ENCODE assay signal across 8 cellular contexts in the genomic region with DNA sequence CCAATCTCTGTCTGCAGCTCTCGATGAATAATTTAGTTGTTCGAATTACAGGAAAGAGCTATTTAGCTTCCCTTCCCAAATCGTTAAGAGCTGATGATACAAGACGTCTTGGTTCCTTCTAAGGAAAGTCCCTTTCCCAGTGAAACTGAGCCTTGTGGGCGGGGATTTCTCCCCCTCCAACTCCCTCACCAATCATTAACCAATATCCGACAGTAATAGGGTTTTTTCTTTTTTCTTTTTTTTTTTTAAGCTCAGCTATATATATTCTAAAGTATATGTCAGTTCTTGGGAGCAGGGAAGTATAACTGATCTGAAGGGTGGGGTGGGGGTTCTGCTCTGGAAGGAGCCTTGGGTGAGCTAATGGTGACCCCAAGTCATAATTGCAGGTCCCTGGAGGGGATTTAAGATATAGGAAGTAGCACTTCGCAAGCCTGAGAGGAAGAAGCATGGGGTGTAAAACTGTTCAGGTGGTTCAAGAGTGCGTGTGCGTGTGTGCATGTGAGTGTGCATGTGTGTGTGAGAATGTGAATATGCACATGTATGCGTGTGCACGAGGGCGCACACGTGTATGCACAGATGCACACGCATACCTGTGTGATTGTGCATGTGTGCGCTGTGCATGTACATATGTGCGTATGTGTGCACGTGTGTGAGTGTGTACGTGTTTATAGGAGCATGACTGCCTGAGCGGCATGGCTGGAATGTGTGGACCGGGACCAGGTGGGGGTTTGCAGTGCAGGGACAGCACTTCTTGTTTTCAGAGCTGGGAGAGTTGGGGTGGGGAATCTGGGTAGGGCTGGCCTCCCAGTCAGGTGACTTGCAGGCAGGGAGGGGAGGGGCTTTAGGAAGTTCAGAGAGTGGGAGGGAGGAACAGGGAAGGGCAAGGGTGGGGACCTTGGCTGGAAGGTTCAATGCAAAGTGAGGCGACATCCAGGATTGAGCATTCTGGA. TPM values are rescaled to one million over a fixed set of nuclear protein-coding genes. Genes with fewer than 3 reads are reported as not detected.
DNase-seq lines count a peak whose midpoint lies in the region; ATAC-seq and FAIRE-seq lines count a peak whose summit lies in the region.

No MANE protein-coding gene starts in this region.

- peaks cover 29 to 36% (median 34%) of the 10 kb centered on the region in 3 donors for H3K4me1 ChIP-seq in skeletal muscle tissue (ENCODE audit: control insufficient read depth in 3 of 3, insufficient read depth in 3 of 3, low read length in 3 of 3)

- peak overlapping the region in 1 of 3 donors; percentile 70 for H3K9ac ChIP-seq in skeletal muscle tissue (ENCODE audit: low read depth in 1 of 3, low read length in 3 of 3)

- ATAC-seq in GM21717 (IDR thresholded peaks at IDR 0.05; ENCODE audit: unreplicated experiment) (no peak), GM18519 (IDR thresholded peaks at IDR 0.05; ENCODE audit: low FRiP score, unreplicated experiment) (no peak), GM21423 (IDR thresholded peaks at IDR 0.05; ENCODE audit: unreplicated experiment) (no peak)

- FAIRE-seq in RCC 7860 (lab: Jason Lieb, UNC), result peak; percentile 92

- DNase-seq in DMS 273 (lab: John Stamatoyannopoulos, UW; ENCODE audit: unreplicated experiment), result peak; percentile 51
- no peak for DNase-seq in DMS 273 treated with DMSO at 0.1 percent for 48 hours (lab: John Stamatoyannopoulos, UW)
- peak; percentile 74 for DNase-seq in RCC 7860 (ENCODE audit: low spot score)
- DNase-seq in fibroblast of peridontal ligament (ENCODE audit: extremely low read depth), result peak; percentile 68

- H3K36me3 ChIP-seq in skeletal muscle tissue (ENCODE audit: control insufficient read depth in 3 of 3, insufficient read depth in 3 of 3, low read length in 3 of 3), result no peaks in the 10 kb centered on the region

- H3K27ac ChIP-seq in skeletal muscle tissue (ENCODE audit: low read depth, low read length), result peak overlapping the region; percentile 91

- H3K9me3 ChIP-seq in skeletal muscle tissue (ENCODE audit: control insufficient read depth in 3 of 3, low read length in 3 of 3), result no peaks in the 10 kb centered on the region

- no peaks in the 10 kb centered on the region for H3K27me3 ChIP-seq in skeletal muscle tissue (ENCODE audit: control insufficient read depth in 3 of 3, insufficient read depth in 3 of 3, low read length in 3 of 3)

- no peak overlapping the region for H3K4me3 ChIP-seq in skeletal muscle tissue (ENCODE audit: low read length in 3 of 3)

RNA-seq across cellular contexts. Expression of a gene that starts 42.7 kb away (rescaled TPM):
- 15.7 TPM for total RNA-seq in skeletal muscle tissue
